In genomic region chr7:103347507-103348267, GRCh38 we compare ENCODE assay signal across 8 cellular contexts.
A peak's percentile ranks its signal among the peaks of the same experiment; 100 is the strongest.
DNase-seq lines count a peak whose midpoint lies in the region; ATAC-seq and TF ChIP-seq lines count a peak whose summit lies in the region.

PSMC2 (plus strand) TSS chr7:103347643; CDS start chr7:103347712, 69 bp downstream.

- peaks cover 56% of the 10 kb centered on the region for H3K4me1 Mint-ChIP-seq in central memory CD8-positive, alpha-beta T cell

- ATAC-seq in HG03378 (IDR thresholded peaks at IDR 0.05; ENCODE audit: unreplicated experiment): peak; percentile 74
- peak; percentile 75 to 78 for ATAC-seq in activated CD4-positive, CD25-positive, alpha-beta regulatory T cell treated with anti-CD3 and anti-CD28 coated beads, Interleukin-2, amount 50 U/mL, for 24 hours
- peak; percentile 65 for ATAC-seq in central memory CD8-positive, alpha-beta T cell (replicated peaks; ENCODE audit: extremely low read depth, poor library complexity, severe bottlenecking)

- DNase-seq in AG20443 (ENCODE audit: low spot score): peak; percentile 88
- DNase-seq in NCI-H446 treated with DMSO at 0.1 percent for 48 hours (lab: John Stamatoyannopoulos, UW): peak; percentile 79
- DNase-seq in central memory CD8-positive, alpha-beta T cell (ENCODE audit: low spot score in 2 of 2): peak; percentile 71 to 78
- DNase-seq in islet precursor cell: peak; percentile 91
- peak; percentile 65 for DNase-seq in stimulated activated CD4-positive, alpha-beta T cell treated with anti-CD3 and anti-CD28 coated beads, Interleukin-12 subunit alpha, Interleukin-12 subunit beta, amount 100 ng/mL, for 4 hours

- H3K9me3 Mint-ChIP-seq in central memory CD8-positive, alpha-beta T cell: no peaks in the 10 kb centered on the region

- H3K27ac Mint-ChIP-seq in central memory CD8-positive, alpha-beta T cell (ENCODE audit: low read depth): peak within 1 kb of the TSS; percentile 92

- peak within 1 kb of the TSS; percentile 94 for H3K4me3 Mint-ChIP-seq in central memory CD8-positive, alpha-beta T cell

- peaks cover 28% of the 10 kb centered on the region for H3K36me3 Mint-ChIP-seq in central memory CD8-positive, alpha-beta T cell (ENCODE audit: insufficient read depth)

- TF ChIP-seq POLR2A in GM19099 (IDR thresholded peaks at IDR 0.05; ENCODE audit: extremely low read depth, insufficient read length, low read depth): peak; percentile 67

- H3K27me3 Mint-ChIP-seq in central memory CD8-positive, alpha-beta T cell: no peaks in the 10 kb centered on the region

Comparison
In these comparisons a context has a peak if more than half of its experiments do, and no peak if none do; other contexts are left out.
1. Peak in every context shown above with its lines: DNase-seq and ATAC-seq.